Comparison of ENCODE assay signal across 28 cellular contexts in the genomic region with DNA sequence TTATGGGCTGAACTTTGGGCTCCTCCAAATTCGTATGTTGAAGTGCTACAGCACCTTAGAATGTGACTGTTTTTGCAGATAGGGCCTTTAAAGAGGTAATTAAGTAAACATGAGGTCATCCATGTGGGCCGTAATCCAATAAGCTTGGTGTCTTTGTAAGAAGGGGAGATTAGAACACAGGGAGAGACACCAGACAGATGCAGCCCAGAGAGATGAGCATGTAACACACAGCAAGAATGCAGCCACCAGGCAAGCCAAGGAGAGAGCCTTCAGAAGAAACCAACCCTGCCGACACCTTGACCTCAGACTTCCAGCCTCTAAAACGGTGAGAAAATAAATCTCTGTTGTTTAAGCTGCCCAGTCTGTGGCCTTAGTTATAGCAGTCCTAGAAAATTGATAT.
"Had no signal": no experiment of that assay in that cellular context is flagged by ENCODE, and none has a peak within 500 bp of the region (broad histone marks: within the 10 kb centered on the region; RNA-seq: fewer than 3 reads in every experiment).

No MANE protein-coding gene starts in this region.

- H3K36me3 ChIP-seq: brain microvascular endothelial cell had no signal

- ATAC-seq: activated CD8-positive, alpha-beta T cell treated with anti-CD3 and anti-CD28 coated beads for 36 hours; activated T-cell treated with anti-CD3 and anti-CD28 coated beads, Interleukin-2, amount 50 U/mL, for 72 hours; K562; Panc1; Right ventricle myocardium inferior; T-cell had no signal

- H3K27ac Mint-ChIP-seq: activated CD8-positive, alpha-beta T cell treated with anti-CD3 and anti-CD28 coated beads for 36 hours; activated naive CD4-positive, alpha-beta T cell treated with anti-CD3 and anti-CD28 coated beads, Interleukin-2, amount 10 ng/mL, durations not matched to agents 7 days and 5 days; activated naive CD8-positive, alpha-beta T cell treated with anti-CD3 and anti-CD28 coated beads for 36 hours; activated T-cell treated with anti-CD3 and anti-CD28 coated beads, Interleukin-2, amount 50 U/mL, for 72 hours; activated T-helper 2 cell treated with anti-CD3 and anti-CD28 coated beads, Interferon-gamma antibody, Interleukin-2, Interleukin-4, amounts not matched to agents 10 μg/mL and 5 μg/mL and 100 μg/mL, durations not matched to agents 14 hours and 24 hours and 36 hours; T-cell had no signal

- DNase-seq: activated CD4-positive, alpha-beta T cell treated with anti-CD3 and anti-CD28 coated beads for 4 hours; activated CD8-positive, alpha-beta memory T cell treated with anti-CD3 and anti-CD28 coated beads, Interleukin-2, amount 50 U/mL, for 4 hours; activated CD8-positive, alpha-beta T cell treated with anti-CD3 and anti-CD28 coated beads for 36 hours; activated gamma-delta T cell treated with Interleukin-2 at 50 U/mL for 16 hours; activated naive CD4-positive, alpha-beta T cell treated with anti-CD3 and anti-CD28 coated beads, Interleukin-2, amount 10 ng/mL, durations not matched to agents 7 days and 5 days; activated naive CD8-positive, alpha-beta T cell treated with anti-CD3 and anti-CD28 coated beads for 36 hours; activated T-cell treated with anti-CD3 and anti-CD28 coated beads, Interleukin-2, amount 50 U/mL, for 72 hours; brain microvascular endothelial cell; Karpas-422; NCI-H1105 treated with DMSO at 0.1 percent for 48 hours; NCI-H1436 treated with DMSO at 0.1 percent for 48 hours; NCI-H187; NCI-H2081; NCI-H510A treated with DMSO at 0.1 percent for 48 hours; NCI-H774; NK-92 treated with Interleukin-12 subunit alpha and Interleukin-12 subunit beta, amount 100 ng/mL, for 24 hours; OCI-M1; RPMI8226; T-cell; T-helper 2 cell; T1000 had no signal

- H3K27me3 ChIP-seq: brain microvascular endothelial cell had no signal

- H3K4me3 ChIP-seq: K562, SK-N-MC had no signal

- H3K4me1 Mint-ChIP-seq: activated naive CD4-positive, alpha-beta T cell treated with anti-CD3 and anti-CD28 coated beads, Interleukin-2, amount 10 ng/mL, durations not matched to agents 7 days and 5 days had no signal

- H3K27ac ChIP-seq: brain microvascular endothelial cell, SK-N-MC, VCaP had no signal

- FAIRE-seq: K562, TTC549 had no signal

- H3K36me3 Mint-ChIP-seq: activated naive CD4-positive, alpha-beta T cell treated with anti-CD3 and anti-CD28 coated beads, Interleukin-2, amount 10 ng/mL, durations not matched to agents 7 days and 5 days; activated naive CD8-positive, alpha-beta T cell treated with anti-CD3 and anti-CD28 coated beads for 36 hours; T-cell had no signal

- H3K9me3 Mint-ChIP-seq: activated CD8-positive, alpha-beta T cell treated with anti-CD3 and anti-CD28 coated beads for 36 hours; activated naive CD4-positive, alpha-beta T cell treated with anti-CD3 and anti-CD28 coated beads, Interleukin-2, amount 10 ng/mL, durations not matched to agents 7 days and 5 days; activated naive CD8-positive, alpha-beta T cell treated with anti-CD3 and anti-CD28 coated beads for 36 hours; activated T-helper 2 cell treated with anti-CD3 and anti-CD28 coated beads, Interferon-gamma antibody, Interleukin-2, Interleukin-4, amounts not matched to agents 10 μg/mL and 5 μg/mL and 100 μg/mL, durations not matched to agents 14 hours and 24 hours and 36 hours had no signal

- H3K4me3 Mint-ChIP-seq: activated CD8-positive, alpha-beta T cell treated with anti-CD3 and anti-CD28 coated beads for 36 hours; activated naive CD4-positive, alpha-beta T cell treated with anti-CD3 and anti-CD28 coated beads, Interleukin-2, amount 10 ng/mL, durations not matched to agents 7 days and 5 days; activated naive CD8-positive, alpha-beta T cell treated with anti-CD3 and anti-CD28 coated beads for 36 hours; activated T-cell treated with anti-CD3 and anti-CD28 coated beads, Interleukin-2, amount 50 U/mL, for 72 hours; T-cell had no signal
